1 cellular context compared by ENCODE assay signal in the genomic region with DNA sequence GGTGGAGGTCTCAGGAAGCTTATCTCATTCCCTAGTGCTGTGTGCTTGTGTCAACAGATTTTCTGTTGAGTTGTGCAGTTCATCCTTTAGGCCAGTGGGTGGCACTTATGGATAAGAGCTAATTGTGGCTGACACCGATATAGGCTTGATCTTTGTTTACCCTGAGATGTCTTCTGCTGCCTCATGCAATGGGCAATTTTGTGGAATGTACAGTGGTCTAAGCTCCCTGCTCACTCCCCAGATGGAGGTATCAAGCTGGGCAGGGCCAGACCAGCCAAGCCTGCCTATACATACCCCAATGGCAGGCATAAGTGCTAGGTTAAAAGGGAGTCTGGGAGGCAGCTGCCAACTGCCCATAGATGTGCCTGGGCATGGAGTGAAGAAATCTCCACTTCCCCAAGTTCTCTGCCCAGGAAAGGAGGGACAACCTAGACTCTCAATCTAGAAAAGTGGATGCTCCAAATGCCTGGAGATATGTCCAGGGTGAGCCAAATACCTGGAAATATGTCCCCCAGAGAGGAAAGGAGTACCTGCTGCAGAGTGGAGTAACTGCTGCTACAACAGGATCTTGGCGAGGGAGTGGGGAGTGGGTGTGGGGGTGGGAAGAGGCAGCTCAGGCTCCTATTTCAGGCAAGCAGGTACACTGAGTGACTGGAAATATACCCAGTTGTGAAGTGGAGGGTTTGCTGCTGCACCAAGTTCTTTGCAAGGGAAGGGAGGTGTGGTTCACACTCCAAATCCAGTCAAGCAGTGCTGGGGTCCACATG.
TF ChIP-seq lines count a peak whose summit lies in the region.

No MANE protein-coding gene starts in this region.

TF ChIP-seq in HepG2, 621 proteins besides CTCF, POLR2A, EP300 and RAD21 (continued from another document and continues in another):
- TF ChIP-seq ZNF816 (CRISPR knock-in tag; IDR thresholded peaks at IDR 0.05; ENCODE audit: borderline replicate concordance): no peak
- TF ChIP-seq, protein P1, sequence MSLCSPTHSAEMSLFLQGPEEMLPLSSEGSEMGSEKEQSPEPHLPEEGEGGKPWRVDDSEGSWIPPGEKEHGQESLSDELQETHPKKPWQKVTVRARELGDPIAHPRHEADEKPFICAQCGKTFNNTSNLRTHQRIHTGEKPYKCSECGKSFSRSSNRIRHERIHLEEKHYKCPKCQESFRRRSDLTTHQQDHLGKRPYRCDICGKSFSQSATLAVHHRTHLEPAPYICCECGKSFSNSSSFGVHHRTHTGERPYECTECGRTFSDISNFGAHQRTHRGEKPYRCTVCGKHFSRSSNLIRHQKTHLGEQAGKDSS (CRISPR knock-in tag; IDR thresholded peaks at IDR 0.05; ENCODE audit: borderline replicate concordance, low read depth): no peak; the same call in 1 of the 2 replicates
- TF ChIP-seq ZNF782 (CRISPR knock-in tag; IDR thresholded peaks at IDR 0.05; ENCODE audit: borderline replicate concordance): 0 out of 2 replicates have a peak, but pooled peaks have one; percentile 39
- no peak for TF ChIP-seq ZSCAN25 (CRISPR knock-in tag; IDR thresholded peaks at IDR 0.05)
- TF ChIP-seq, protein P2, sequence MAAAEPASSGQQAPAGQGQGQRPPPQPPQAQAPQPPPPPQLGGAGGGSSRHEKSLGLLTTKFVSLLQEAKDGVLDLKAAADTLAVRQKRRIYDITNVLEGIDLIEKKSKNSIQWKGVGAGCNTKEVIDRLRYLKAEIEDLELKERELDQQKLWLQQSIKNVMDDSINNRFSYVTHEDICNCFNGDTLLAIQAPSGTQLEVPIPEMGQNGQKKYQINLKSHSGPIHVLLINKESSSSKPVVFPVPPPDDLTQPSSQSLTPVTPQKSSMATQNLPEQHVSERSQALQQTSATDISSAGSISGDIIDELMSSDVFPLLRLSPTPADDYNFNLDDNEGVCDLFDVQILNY (CRISPR knock-in tag; conservative IDR thresholded peaks at IDR 0.05): no peak
- no peak for TF ChIP-seq ZNF788 (CRISPR knock-in tag; IDR thresholded peaks at IDR 0.05; ENCODE audit: borderline replicate concordance)
- TF ChIP-seq MIER3 (CRISPR knock-in tag; IDR thresholded peaks at IDR 0.05; ENCODE audit: borderline replicate concordance): 0 out of 2 replicates have a peak, but pooled peaks have one; percentile 35
- TF ChIP-seq, protein P3, sequence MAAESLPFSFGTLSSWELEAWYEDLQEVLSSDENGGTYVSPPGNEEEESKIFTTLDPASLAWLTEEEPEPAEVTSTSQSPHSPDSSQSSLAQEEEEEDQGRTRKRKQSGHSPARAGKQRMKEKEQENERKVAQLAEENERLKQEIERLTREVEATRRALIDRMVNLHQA (CRISPR knock-in tag; IDR thresholded peaks at IDR 0.05): no peak
- no peak; the same call in 1 of the 2 replicates for TF ChIP-seq PITX1 (CRISPR knock-in tag; IDR thresholded peaks at IDR 0.05)
- TF ChIP-seq ZNF841 (CRISPR knock-in tag; IDR thresholded peaks at IDR 0.05; ENCODE audit: borderline replicate concordance): no peak
- TF ChIP-seq EED (CRISPR knock-in tag; IDR thresholded peaks at IDR 0.05): no peak
- no peak for TF ChIP-seq NR2F1 (CRISPR knock-in tag; IDR thresholded peaks at IDR 0.05)
- TF ChIP-seq NONO (IDR thresholded peaks at IDR 0.05): no peak
- TF ChIP-seq NONO (CRISPR knock-in tag; conservative IDR thresholded peaks at IDR 0.05): no peak
- TF ChIP-seq MBD4 (IDR thresholded peaks at IDR 0.05; ENCODE audit: borderline replicate concordance, low read length): no peak
- TF ChIP-seq YEATS4 (CRISPR knock-in tag; IDR thresholded peaks at IDR 0.05; ENCODE audit: borderline replicate concordance): no peak
- TF ChIP-seq ZNF431 (CRISPR knock-in tag; IDR thresholded peaks at IDR 0.05; ENCODE audit: borderline replicate concordance, low read depth): no peak
- TF ChIP-seq FOSL1 (CRISPR knock-in tag; IDR thresholded peaks at IDR 0.05; ENCODE audit: borderline replicate concordance): no peak
- no peak for TF ChIP-seq CENPT (CRISPR knock-in tag; IDR thresholded peaks at IDR 0.05; ENCODE audit: low read depth)
- TF ChIP-seq TAF15 (IDR thresholded peaks at IDR 0.05; ENCODE audit: low read depth, low read length, poor library complexity, severe bottlenecking): no peak
- TF ChIP-seq, protein P4, sequence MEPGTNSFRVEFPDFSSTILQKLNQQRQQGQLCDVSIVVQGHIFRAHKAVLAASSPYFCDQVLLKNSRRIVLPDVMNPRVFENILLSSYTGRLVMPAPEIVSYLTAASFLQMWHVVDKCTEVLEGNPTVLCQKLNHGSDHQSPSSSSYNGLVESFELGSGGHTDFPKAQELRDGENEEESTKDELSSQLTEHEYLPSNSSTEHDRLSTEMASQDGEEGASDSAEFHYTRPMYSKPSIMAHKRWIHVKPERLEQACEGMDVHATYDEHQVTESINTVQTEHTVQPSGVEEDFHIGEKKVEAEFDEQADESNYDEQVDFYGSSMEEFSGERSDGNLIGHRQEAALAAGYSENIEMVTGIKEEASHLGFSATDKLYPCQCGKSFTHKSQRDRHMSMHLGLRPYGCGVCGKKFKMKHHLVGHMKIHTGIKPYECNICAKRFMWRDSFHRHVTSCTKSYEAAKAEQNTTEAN (CRISPR knock-in tag; conservative IDR thresholded peaks at IDR 0.05): no peak
- TF ChIP-seq NR2C2 (CRISPR knock-in tag; IDR thresholded peaks at IDR 0.05; ENCODE audit: borderline replicate concordance): no peak
- TF ChIP-seq ZNF781 (CRISPR knock-in tag; IDR thresholded peaks at IDR 0.05; ENCODE audit: borderline replicate concordance, not compliant biosample characterization): no peak
- TF ChIP-seq, protein P5, sequence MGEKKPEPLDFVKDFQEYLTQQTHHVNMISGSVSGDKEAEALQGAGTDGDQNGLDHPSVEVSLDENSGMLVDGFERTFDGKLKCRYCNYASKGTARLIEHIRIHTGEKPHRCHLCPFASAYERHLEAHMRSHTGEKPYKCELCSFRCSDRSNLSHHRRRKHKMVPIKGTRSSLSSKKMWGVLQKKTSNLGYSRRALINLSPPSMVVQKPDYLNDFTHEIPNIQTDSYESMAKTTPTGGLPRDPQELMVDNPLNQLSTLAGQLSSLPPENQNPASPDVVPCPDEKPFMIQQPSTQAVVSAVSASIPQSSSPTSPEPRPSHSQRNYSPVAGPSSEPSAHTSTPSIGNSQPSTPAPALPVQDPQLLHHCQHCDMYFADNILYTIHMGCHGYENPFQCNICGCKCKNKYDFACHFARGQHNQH (CRISPR knock-in tag; IDR thresholded peaks at IDR 0.05): peak; percentile 44; the same call in 1 of the 2 replicates
- TF ChIP-seq FOXK2 (IDR thresholded peaks at IDR 0.05): no peak
- TF ChIP-seq ZNF484 (CRISPR knock-in tag; IDR thresholded peaks at IDR 0.05; ENCODE audit: borderline replicate concordance, low read depth): no peak
- TF ChIP-seq, protein P6, sequence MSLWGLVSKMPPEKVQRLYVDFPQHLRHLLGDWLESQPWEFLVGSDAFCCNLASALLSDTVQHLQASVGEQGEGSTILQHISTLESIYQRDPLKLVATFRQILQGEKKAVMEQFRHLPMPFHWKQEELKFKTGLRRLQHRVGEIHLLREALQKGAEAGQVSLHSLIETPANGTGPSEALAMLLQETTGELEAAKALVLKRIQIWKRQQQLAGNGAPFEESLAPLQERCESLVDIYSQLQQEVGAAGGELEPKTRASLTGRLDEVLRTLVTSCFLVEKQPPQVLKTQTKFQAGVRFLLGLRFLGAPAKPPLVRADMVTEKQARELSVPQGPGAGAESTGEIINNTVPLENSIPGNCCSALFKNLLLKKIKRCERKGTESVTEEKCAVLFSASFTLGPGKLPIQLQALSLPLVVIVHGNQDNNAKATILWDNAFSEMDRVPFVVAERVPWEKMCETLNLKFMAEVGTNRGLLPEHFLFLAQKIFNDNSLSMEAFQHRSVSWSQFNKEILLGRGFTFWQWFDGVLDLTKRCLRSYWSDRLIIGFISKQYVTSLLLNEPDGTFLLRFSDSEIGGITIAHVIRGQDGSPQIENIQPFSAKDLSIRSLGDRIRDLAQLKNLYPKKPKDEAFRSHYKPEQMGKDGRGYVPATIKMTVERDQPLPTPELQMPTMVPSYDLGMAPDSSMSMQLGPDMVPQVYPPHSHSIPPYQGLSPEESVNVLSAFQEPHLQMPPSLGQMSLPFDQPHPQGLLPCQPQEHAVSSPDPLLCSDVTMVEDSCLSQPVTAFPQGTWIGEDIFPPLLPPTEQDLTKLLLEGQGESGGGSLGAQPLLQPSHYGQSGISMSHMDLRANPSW (CRISPR knock-in tag; IDR thresholded peaks at IDR 0.05; ENCODE audit: borderline replicate concordance): no peak
- no peak for TF ChIP-seq ZMAT3 (CRISPR knock-in tag; conservative IDR thresholded peaks at IDR 0.05)
- TF ChIP-seq TOPORS (CRISPR knock-in tag; IDR thresholded peaks at IDR 0.05): no peak
- no peak for TF ChIP-seq SOX6 (IDR thresholded peaks at IDR 0.05)
- TF ChIP-seq SOX6 (CRISPR knock-in tag; IDR thresholded peaks at IDR 0.05): peak; percentile 24; the same call in 1 of the 2 replicates
- TF ChIP-seq, protein P7, sequence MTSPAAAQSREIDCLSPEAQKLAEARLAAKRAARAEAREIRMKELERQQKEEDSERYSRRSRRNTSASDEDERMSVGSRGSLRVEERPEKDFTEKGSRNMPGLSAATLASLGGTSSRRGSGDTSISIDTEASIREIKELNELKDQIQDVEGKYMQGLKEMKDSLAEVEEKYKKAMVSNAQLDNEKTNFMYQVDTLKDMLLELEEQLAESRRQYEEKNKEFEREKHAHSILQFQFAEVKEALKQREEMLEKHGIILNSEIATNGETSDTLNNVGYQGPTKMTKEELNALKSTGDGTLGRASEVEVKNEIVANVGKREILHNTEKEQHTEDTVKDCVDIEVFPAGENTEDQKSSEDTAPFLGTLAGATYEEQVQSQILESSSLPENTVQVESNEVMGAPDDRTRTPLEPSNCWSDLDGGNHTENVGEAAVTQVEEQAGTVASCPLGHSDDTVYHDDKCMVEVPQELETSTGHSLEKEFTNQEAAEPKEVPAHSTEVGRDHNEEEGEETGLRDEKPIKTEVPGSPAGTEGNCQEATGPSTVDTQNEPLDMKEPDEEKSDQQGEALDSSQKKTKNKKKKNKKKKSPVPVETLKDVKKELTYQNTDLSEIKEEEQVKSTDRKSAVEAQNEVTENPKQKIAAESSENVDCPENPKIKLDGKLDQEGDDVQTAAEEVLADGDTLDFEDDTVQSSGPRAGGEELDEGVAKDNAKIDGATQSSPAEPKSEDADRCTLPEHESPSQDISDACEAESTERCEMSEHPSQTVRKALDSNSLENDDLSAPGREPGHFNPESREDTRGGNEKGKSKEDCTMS (CRISPR knock-in tag; conservative IDR thresholded peaks at IDR 0.05): no peak
- TF ChIP-seq FIP1L1 (IDR thresholded peaks at IDR 0.05; ENCODE audit: borderline replicate concordance, insufficient read depth, low read depth, low read length): no peak
- TF ChIP-seq, protein P8, sequence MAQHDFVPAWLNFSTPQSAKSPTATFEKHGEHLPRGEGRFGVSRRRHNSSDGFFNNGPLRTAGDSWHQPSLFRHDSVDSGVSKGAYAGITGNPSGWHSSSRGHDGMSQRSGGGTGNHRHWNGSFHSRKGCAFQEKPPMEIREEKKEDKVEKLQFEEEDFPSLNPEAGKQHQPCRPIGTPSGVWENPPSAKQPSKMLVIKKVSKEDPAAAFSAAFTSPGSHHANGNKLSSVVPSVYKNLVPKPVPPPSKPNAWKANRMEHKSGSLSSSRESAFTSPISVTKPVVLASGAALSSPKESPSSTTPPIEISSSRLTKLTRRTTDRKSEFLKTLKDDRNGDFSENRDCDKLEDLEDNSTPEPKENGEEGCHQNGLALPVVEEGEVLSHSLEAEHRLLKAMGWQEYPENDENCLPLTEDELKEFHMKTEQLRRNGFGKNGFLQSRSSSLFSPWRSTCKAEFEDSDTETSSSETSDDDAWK (CRISPR knock-in tag; IDR thresholded peaks at IDR 0.05): no peak
- TF ChIP-seq MEIS1 (CRISPR knock-in tag; IDR thresholded peaks at IDR 0.05; ENCODE audit: borderline replicate concordance): peak; percentile 23; the same call in 1 of the 2 replicates
- TF ChIP-seq PHF21A (CRISPR knock-in tag; IDR thresholded peaks at IDR 0.05): no peak; the same call in 1 of the 2 replicates
- no peak for TF ChIP-seq BORCS8-MEF2B (CRISPR knock-in tag; IDR thresholded peaks at IDR 0.05)
- no peak for TF ChIP-seq RAD51 (IDR thresholded peaks at IDR 0.05; ENCODE audit: borderline replicate concordance)
- TF ChIP-seq GZF1 (CRISPR knock-in tag; IDR thresholded peaks at IDR 0.05): no peak
- no peak for TF ChIP-seq ZNF777 (CRISPR knock-in tag; IDR thresholded peaks at IDR 0.05)
- TF ChIP-seq, protein P9, sequence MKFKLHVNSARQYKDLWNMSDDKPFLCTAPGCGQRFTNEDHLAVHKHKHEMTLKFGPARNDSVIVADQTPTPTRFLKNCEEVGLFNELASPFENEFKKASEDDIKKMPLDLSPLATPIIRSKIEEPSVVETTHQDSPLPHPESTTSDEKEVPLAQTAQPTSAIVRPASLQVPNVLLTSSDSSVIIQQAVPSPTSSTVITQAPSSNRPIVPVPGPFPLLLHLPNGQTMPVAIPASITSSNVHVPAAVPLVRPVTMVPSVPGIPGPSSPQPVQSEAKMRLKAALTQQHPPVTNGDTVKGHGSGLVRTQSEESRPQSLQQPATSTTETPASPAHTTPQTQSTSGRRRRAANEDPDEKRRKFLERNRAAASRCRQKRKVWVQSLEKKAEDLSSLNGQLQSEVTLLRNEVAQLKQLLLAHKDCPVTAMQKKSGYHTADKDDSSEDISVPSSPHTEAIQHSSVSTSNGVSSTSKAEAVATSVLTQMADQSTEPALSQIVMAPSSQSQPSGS (CRISPR knock-in tag; IDR thresholded peaks at IDR 0.05): no peak
- TF ChIP-seq, protein P10, sequence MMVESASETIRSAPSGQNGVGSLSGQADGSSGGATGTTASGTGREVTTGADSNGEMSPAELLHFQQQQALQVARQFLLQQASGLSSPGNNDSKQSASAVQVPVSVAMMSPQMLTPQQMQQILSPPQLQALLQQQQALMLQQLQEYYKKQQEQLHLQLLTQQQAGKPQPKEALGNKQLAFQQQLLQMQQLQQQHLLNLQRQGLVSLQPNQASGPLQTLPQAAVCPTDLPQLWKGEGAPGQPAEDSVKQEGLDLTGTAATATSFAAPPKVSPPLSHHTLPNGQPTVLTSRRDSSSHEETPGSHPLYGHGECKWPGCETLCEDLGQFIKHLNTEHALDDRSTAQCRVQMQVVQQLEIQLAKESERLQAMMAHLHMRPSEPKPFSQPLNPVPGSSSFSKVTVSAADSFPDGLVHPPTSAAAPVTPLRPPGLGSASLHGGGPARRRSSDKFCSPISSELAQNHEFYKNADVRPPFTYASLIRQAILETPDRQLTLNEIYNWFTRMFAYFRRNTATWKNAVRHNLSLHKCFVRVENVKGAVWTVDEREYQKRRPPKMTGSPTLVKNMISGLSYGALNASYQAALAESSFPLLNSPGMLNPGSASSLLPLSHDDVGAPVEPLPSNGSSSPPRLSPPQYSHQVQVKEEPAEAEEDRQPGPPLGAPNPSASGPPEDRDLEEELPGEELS (CRISPR knock-in tag; IDR thresholded peaks at IDR 0.05): peak; percentile 51; the same call in 1 of the 2 replicates
- TF ChIP-seq ZNF737 (CRISPR knock-in tag; IDR thresholded peaks at IDR 0.05; ENCODE audit: borderline replicate concordance): no peak
- no peak for TF ChIP-seq ZNF746 (CRISPR knock-in tag; IDR thresholded peaks at IDR 0.05)
- TF ChIP-seq, protein P11, sequence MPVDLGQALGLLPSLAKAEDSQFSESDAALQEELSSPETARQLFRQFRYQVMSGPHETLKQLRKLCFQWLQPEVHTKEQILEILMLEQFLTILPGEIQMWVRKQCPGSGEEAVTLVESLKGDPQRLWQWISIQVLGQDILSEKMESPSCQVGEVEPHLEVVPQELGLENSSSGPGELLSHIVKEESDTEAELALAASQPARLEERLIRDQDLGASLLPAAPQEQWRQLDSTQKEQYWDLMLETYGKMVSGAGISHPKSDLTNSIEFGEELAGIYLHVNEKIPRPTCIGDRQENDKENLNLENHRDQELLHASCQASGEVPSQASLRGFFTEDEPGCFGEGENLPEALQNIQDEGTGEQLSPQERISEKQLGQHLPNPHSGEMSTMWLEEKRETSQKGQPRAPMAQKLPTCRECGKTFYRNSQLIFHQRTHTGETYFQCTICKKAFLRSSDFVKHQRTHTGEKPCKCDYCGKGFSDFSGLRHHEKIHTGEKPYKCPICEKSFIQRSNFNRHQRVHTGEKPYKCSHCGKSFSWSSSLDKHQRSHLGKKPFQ (CRISPR knock-in tag; IDR thresholded peaks at IDR 0.05; ENCODE audit: insufficient replicate concordance): no peak
- peak; percentile 84 for TF ChIP-seq DNMT1 (CRISPR knock-in tag; IDR thresholded peaks at IDR 0.05)
- no peak for TF ChIP-seq PAF1 (CRISPR knock-in tag; IDR thresholded peaks at IDR 0.05)
